In genomic region chr12:44000309-44000952, GRCh38 we compare ENCODE assay signal across 8 cellular contexts.
DNase-seq lines count a peak whose midpoint lies in the region; ATAC-seq and TF ChIP-seq lines count a peak whose summit lies in the region.

No MANE protein-coding gene starts in this region.

- ATAC-seq in GM19351 (IDR thresholded peaks at IDR 0.05; ENCODE audit: unreplicated experiment) (peak; percentile 99), HG03108 (IDR thresholded peaks at IDR 0.05; ENCODE audit: unreplicated experiment) (peak; percentile 93)
- peak; percentile 64 to 73 for ATAC-seq in activated T-cell treated with anti-CD3 and anti-CD28 coated beads, Interleukin-2, amount 50 U/mL, for 72 hours (replicated peaks in 1 of 2)

- H3K27ac ChIP-seq in ascending aorta (no peak overlapping the region), sigmoid colon (no peak overlapping the region)

- in situ Hi-C loops in G401 (cut with HindIII; ENCODE audit: low sequenced_read_pairs) = no loop called here

- H3K4me3 ChIP-seq in ascending aorta (no peak overlapping the region), sigmoid colon (no peak overlapping the region)

- no peaks in the 10 kb centered on the region for H3K9me3 Mint-ChIP-seq in activated T-cell treated with anti-CD3 and anti-CD28 coated beads, Interleukin-2, amount 50 U/mL, for 72 hours

- TF ChIP-seq CTCF in ascending aorta (IDR thresholded peaks at IDR 0.05) = peak in 1 of 3 experiments; percentile 30
- peak in 1 of 4 experiments; percentile 13 for TF ChIP-seq CTCF in sigmoid colon (IDR thresholded peaks at IDR 0.05)

- no peaks in the 10 kb centered on the region for H3K27me3 Mint-ChIP-seq in activated T-cell treated with anti-CD3 and anti-CD28 coated beads, Interleukin-2, amount 50 U/mL, for 72 hours (ENCODE audit: low read depth)

- H3K27me3 ChIP-seq in ascending aorta (no peaks in the 10 kb centered on the region), sigmoid colon (no peaks in the 10 kb centered on the region)

- intact Hi-C loops in ascending aorta (cut with DNase I) (no loop called here), sigmoid colon (cut with DNase I) (no loop called here)

- no peak overlapping the region for H3K27ac Mint-ChIP-seq in activated T-cell treated with anti-CD3 and anti-CD28 coated beads, Interleukin-2, amount 50 U/mL, for 72 hours

- H3K4me1 ChIP-seq in ascending aorta (no peaks in the 10 kb centered on the region), sigmoid colon (no peaks in the 10 kb centered on the region)

- no peak for TF ChIP-seq EP300 in sigmoid colon (IDR thresholded peaks at IDR 0.05)

- H3K4me1 Mint-ChIP-seq in activated T-cell treated with anti-CD3 and anti-CD28 coated beads, Interleukin-2, amount 50 U/mL, for 72 hours (ENCODE audit: low read depth) = no peaks in the 10 kb centered on the region

- H3K9me3 ChIP-seq in ascending aorta = peaks cover 0 to 6% of the 10 kb centered on the region in 2 donors
- H3K9me3 ChIP-seq in sigmoid colon = no peaks in the 10 kb centered on the region

- H3K36me3 ChIP-seq in ascending aorta (no peaks in the 10 kb centered on the region), sigmoid colon (no peaks in the 10 kb centered on the region)

- TF ChIP-seq POLR2A in sigmoid colon (IDR thresholded peaks at IDR 0.05) = no peak

- peak; percentile 27 for DNase-seq in G401 (ENCODE audit: low spot score)
- DNase-seq in NCI-H2196 treated with DMSO at 0.1 percent for 48 hours (lab: John Stamatoyannopoulos, UW; ENCODE audit: unreplicated experiment) = peak; percentile 3
- DNase-seq in activated T-cell treated with anti-CD3 and anti-CD28 coated beads, Interleukin-2, amount 50 U/mL, for 72 hours = peak; percentile 21 to 36
- peak; percentile 79 for DNase-seq in iPS-NIHi11 (ENCODE audit: low spot score)
- no peak for DNase-seq in ascending aorta (ENCODE audit: low spot score in 2 of 2)
- no peak for DNase-seq in sigmoid colon

- H3K4me3 Mint-ChIP-seq in activated T-cell treated with anti-CD3 and anti-CD28 coated beads, Interleukin-2, amount 50 U/mL, for 72 hours = no peak overlapping the region

- 87 to 88% methylated on average over 5 of the region's 5 CpGs for WGBS in sigmoid colon, 2 donors

- H3K36me3 Mint-ChIP-seq in activated T-cell treated with anti-CD3 and anti-CD28 coated beads, Interleukin-2, amount 50 U/mL, for 72 hours (ENCODE audit: insufficient read depth in 2 of 2) = no peaks in the 10 kb centered on the region

Comparison
In these comparisons a context has a peak if more than half of its experiments do, and no peak if none do; other contexts are left out.
1. DNase-seq: peak in G401 (single experiment), NCI-H2196 treated with DMSO at 0.1 percent for 48 hours (single experiment), activated T-cell treated with anti-CD3 and anti-CD28 coated beads, Interleukin-2, amount 50 U/mL, for 72 hours (2 of 2) and iPS-NIHi11 (single experiment); none in ascending aorta (0 of 2) and sigmoid colon (single experiment).
2. Peak in every context shown above with its lines, with median percentiles within 50 percentile points of each other: ATAC-seq.